In genomic region chr1:94535879-94536278, GRCh38 we compare ENCODE assay signal across 20 cellular contexts. TPM values are rescaled to one million over a fixed set of nuclear protein-coding genes. Genes with fewer than 3 reads are reported as not detected.
DNase-seq lines count a peak whose midpoint lies in the region; ATAC-seq and TF ChIP-seq lines count a peak whose summit lies in the region.
"Had no signal": no experiment of that assay in that cellular context is flagged by ENCODE, and none has a peak within 500 bp of the region (broad histone marks: within the 10 kb centered on the region; RNA-seq: fewer than 3 reads in every experiment).

No MANE protein-coding gene starts in this region.

- no peak for DNase-seq in RWPE1 (ENCODE audit: low spot score)
- no peak for DNase-seq in coronary artery (ENCODE audit: low spot score)
- DNase-seq in right cardiac atrium = peak in 1 of 3 donors; percentile 23
- no peak for DNase-seq in testis
- no peak for DNase-seq in 8988T
- DNase-seq in activated naive CD4-positive, alpha-beta T cell treated with Interleukin-2 at 50 U/mL for 16 hours = no peak
- DNase-seq: activated CD4-positive, alpha-beta T cell treated with anti-CD3 and anti-CD28 coated beads, Interleukin-2, amount 50 U/mL, for 1 hour; activated CD8-positive, alpha-beta memory T cell treated with anti-CD3 and anti-CD28 coated beads, Interleukin-2, amount 50 U/mL, for 4 hours; activated effector memory CD4-positive, alpha-beta T cell treated with Interleukin-2 at 50 U/mL for 16 hours; caudate nucleus; CD4-positive, CD25-positive, alpha-beta regulatory T cell; DMS 273 treated with DMSO at 0.1 percent for 48 hours; foreskin fibroblast; hypothalamus; MM.1S; NCI-H524; SK-N-SH; WERI-Rb-1 had no signal

- 49% methylated on average over 9 of the region's 9 CpGs for WGBS in right cardiac atrium
- 45 to 71% methylated on average over 9 of the region's 9 CpGs for WGBS in testis, 2 donors

- CTCF ChIA-PET in RWPE1 (lab: Yijun Ruan, JAX) = no interaction called here

- H3K36me3 ChIP-seq in testis (ENCODE audit: low read depth, missing control alignments) = no peaks in the 10 kb centered on the region
- H3K36me3 ChIP-seq: WERI-Rb-1 had no signal

- intact Hi-C loops in right cardiac atrium (cut with DNase I) (loop anchor here in 1 of 4 donors (10.0 kb wide), 1 partner anchor 59 kb away; no protein-coding TSS in a partner anchor), testis (cut with DNase I; ENCODE audit: low total_unique reads) (no loop called here)

- no peaks in the 10 kb centered on the region for H3K9me3 ChIP-seq in right cardiac atrium (ENCODE audit: control insufficient read depth, low read length)
- H3K9me3 ChIP-seq in testis = no peaks in the 10 kb centered on the region
- H3K9me3 ChIP-seq: SK-N-SH had no signal

- POLR2A ChIA-PET in RWPE1 (lab: Yijun Ruan, JAX; ENCODE audit: low non-redundant PET) = no interaction called here

- H3K4me1 ChIP-seq in right cardiac atrium (ENCODE audit: control insufficient read depth, insufficient read depth, low read length) (peaks cover 3% of the 10 kb centered on the region), testis (peaks cover 14% of the 10 kb centered on the region)

- H3K4me3 ChIP-seq in coronary artery (peak overlapping the region; percentile 3), right cardiac atrium (ENCODE audit: low read length) (no peak overlapping the region), testis (peak overlapping the region in 1 of 2 donors; percentile 96)
- H3K4me3 ChIP-seq: lung had no signal

- ATAC-seq in right cardiac atrium (peak; percentile 20 to 70), HG03039 (IDR thresholded peaks at IDR 0.05; ENCODE audit: unreplicated experiment) (no peak)

- H3K27me3 ChIP-seq in right cardiac atrium (ENCODE audit: control insufficient read depth, insufficient read depth) = no peaks in the 10 kb centered on the region
- no peaks in the 10 kb centered on the region for H3K27me3 ChIP-seq in testis

- H3K27ac ChIP-seq in RWPE1 (peak overlapping the region; percentile 56), coronary artery (no peak overlapping the region), right cardiac atrium (ENCODE audit: low read length) (peak overlapping the region; percentile 15), testis (peak overlapping the region; percentile 15 to 94)
- H3K27ac ChIP-seq: WERI-Rb-1 had no signal

- TF ChIP-seq CTCF in RWPE1 (conservative IDR thresholded peaks at IDR 0.05; ENCODE audit: low read depth) = no peak
- TF ChIP-seq CTCF in coronary artery (IDR thresholded peaks at IDR 0.05) = no peak
- no peak for TF ChIP-seq CTCF in testis (IDR thresholded peaks at IDR 0.05)

- no peak for TF ChIP-seq POLR2A in testis (IDR thresholded peaks at IDR 0.05)

RNA-seq across cellular contexts. Expression of gene F3, which starts 5.7 kb away (rescaled TPM):
- total RNA-seq in right cardiac atrium = 10 to 100 TPM; 18.8 to 26.4 (median 20.0) TPM
- polyA plus RNA-seq in right cardiac atrium = 16.7 TPM
- total RNA-seq in testis = 100 to 1,000 TPM; 111 to 135 TPM
- 51.6 TPM for polyA plus RNA-seq in testis (ENCODE audit: insufficient read depth, low read depth, low replicate concordance)
- total RNA-seq: CD4-positive, CD25-positive, alpha-beta regulatory T cell had no signal
- polyA plus RNA-seq: CD4-positive, CD25-positive, alpha-beta regulatory T cell had no signal

Comparison
In these comparisons a context has a peak if more than half of its experiments do, and no peak if none do; other contexts are left out.
1. H3K27ac ChIP-seq: peak in RWPE1 (single experiment), right cardiac atrium (single experiment) and testis (2 of 2); none in coronary artery (0 of 2).
2. RNA of gene F3, which starts 5.7 kb away (total RNA-seq): 111 to 135 TPM in testis; 18.8 to 26.4 TPM in right cardiac atrium; every median in the first group is over 4 times any median in the second.